Comparison of ENCODE assay signal across 17 cellular contexts in genomic region chr2:126908721-126909177, GRCh38. TPM values are rescaled to one million over a fixed set of nuclear protein-coding genes. Genes with fewer than 3 reads are reported as not detected.
"Had no signal": no experiment of that assay in that cellular context is flagged by ENCODE, and none has a peak within 500 bp of the region (broad histone marks: within the 10 kb centered on the region; RNA-seq: fewer than 3 reads in every experiment).

No MANE protein-coding gene starts in this region.

- H3K27me3 ChIP-seq: brain microvascular endothelial cell, tibial artery had no signal

- H3K4me3 ChIP-seq: left lung, psoas muscle, SJSA1, tibial artery had no signal

- H3K36me3 ChIP-seq: brain microvascular endothelial cell, left lung, SJSA1, tibial artery had no signal

- FAIRE-seq: islet of Langerhans had no signal

- ATAC-seq: left lung; psoas muscle; stimulated activated effector memory CD8-positive, alpha-beta T cell treated with anti-CD3 and anti-CD28 coated beads, Interleukin-12 subunit alpha, Interleukin-12 subunit beta, amount 100 ng/mL, for 72 hours had no signal

- H3K27ac ChIP-seq: brain microvascular endothelial cell, left lung, psoas muscle, SJSA1, tibial artery had no signal

- H3K4me1 ChIP-seq: left lung, psoas muscle, SJSA1, tibial artery had no signal

- DNase-seq: activated CD4-positive, alpha-beta T cell treated with anti-CD3 and anti-CD28 coated beads, Interleukin-2, amount 10 ng/mL, durations not matched to agents 24 days and 14 days; activated CD4-positive, CD25-positive, alpha-beta regulatory T cell; activated naive CD8-positive, alpha-beta T cell treated with anti-CD3 and anti-CD28 coated beads, Interleukin-2, amount 10 ng/mL, durations not matched to agents 7 days and 5 days; brain microvascular endothelial cell; cerebellar nuclear complex; dermis blood vessel endothelial cell; erythroblast; left lung; occipital lobe; psoas muscle; stimulated activated CD4-positive, alpha-beta T cell treated with anti-CD3 and anti-CD28 coated beads, Interleukin-12 subunit alpha, Interleukin-12 subunit beta, amount 100 ng/mL, for 4 hours; stimulated activated CD4-positive, alpha-beta T cell treated with anti-CD3 and anti-CD28 coated beads, Interleukin-2, amount 100 ng/mL, for 24 hours had no signal

- H3K9me3 ChIP-seq: psoas muscle, SJSA1 had no signal

RNA-seq across cellular contexts. Expression of gene TEX51, which starts 10.1 kb away (rescaled TPM):
- total RNA-seq: activated CD4-positive, alpha-beta T cell treated with anti-CD3 and anti-CD28 coated beads, Interleukin-2, amount 10 ng/mL, durations not matched to agents 24 days and 14 days; activated naive CD8-positive, alpha-beta T cell treated with anti-CD3 and anti-CD28 coated beads, Interleukin-2, amount 10 ng/mL, durations not matched to agents 7 days and 5 days; activated T-helper 1 cell treated with anti-CD3 and anti-CD28 coated beads, Interleukin-12 subunit alpha, Interleukin-12 subunit beta, Interleukin-2, Interleukin-4 antibody, amounts not matched to agents 30 ng/mL and 10 ng/mL and 1 ng/mL, durations not matched to agents 14 hours and 24 hours and 36 hours; dermis blood vessel endothelial cell; left lung; occipital lobe; psoas muscle; SJSA1 had no signal
- polyA plus RNA-seq: psoas muscle had no signal
